In genomic region chr1:164452549-164452948, GRCh38 we compare ENCODE assay signal across 22 cellular contexts.
DNase-seq lines count a peak whose midpoint lies in the region; TF ChIP-seq lines count a peak whose summit lies in the region.
"Had no signal": no experiment of that assay in that cellular context is flagged by ENCODE, and none has a peak within 500 bp of the region (broad histone marks: within the 10 kb centered on the region; RNA-seq: fewer than 3 reads in every experiment).

No MANE protein-coding gene starts in this region.

- H3K4me1 ChIP-seq in mesendoderm (ENCODE audit: control insufficient read depth, low read depth, low read length), result no peaks in the 10 kb centered on the region
- H3K4me1 ChIP-seq: BE2C, Peyer's patch, SJSA1 had no signal

- no peak overlapping the region for H3K4ac ChIP-seq in mesendoderm (ENCODE audit: low read depth, low read length)

- no peak overlapping the region for H3K23ac ChIP-seq in mesendoderm (ENCODE audit: low read length)

- no peak overlapping the region for H2AK5ac ChIP-seq in mesendoderm (ENCODE audit: low read length)

- H3K9me3 Mint-ChIP-seq in endothelial cell (ENCODE audit: unreplicated experiment), result no peaks in the 10 kb centered on the region

- no peaks in the 10 kb centered on the region for H3K36me3 Mint-ChIP-seq in endothelial cell (ENCODE audit: low read depth, unreplicated experiment)

- CTCF ChIA-PET in HEK293T (lab: Yijun Ruan, JAX), result interaction anchor here (0.6 to 1.1 kb wide), 3 partner anchors 183 to 334 kb away, joined by 3 read pairs; no protein-coding TSS in a partner anchor

- H3K18ac ChIP-seq in mesendoderm (ENCODE audit: low read length), result peak overlapping the region; percentile 24

- H3K4me3 ChIP-seq in mesendoderm (ENCODE audit: low read length), result no peak overlapping the region
- H3K4me3 ChIP-seq: Peyer's patch, SJSA1 had no signal

- H3K4me1 Mint-ChIP-seq in endothelial cell (ENCODE audit: unreplicated experiment), result no peaks in the 10 kb centered on the region

- H3K79me1 ChIP-seq in mesendoderm (ENCODE audit: low read length), result no peaks in the 10 kb centered on the region

- H3K36me3 ChIP-seq in mesendoderm (ENCODE audit: control insufficient read depth, insufficient read depth, low read length), result no peaks in the 10 kb centered on the region
- H3K36me3 ChIP-seq: BE2C, Peyer's patch, SJSA1 had no signal

- no CpG with 5 or more reads among the region's 1 CpG for WGBS in mesendoderm (ENCODE audit: extremely low coverage, insufficient coverage, low lambda C conversion rate)

- H3K79me2 ChIP-seq in mesendoderm (ENCODE audit: control insufficient read depth, insufficient read depth, low read length), result no peaks in the 10 kb centered on the region

- H3K4me2 ChIP-seq in mesendoderm (ENCODE audit: low read length), result no peak overlapping the region

- H3K27ac ChIP-seq in mesendoderm (ENCODE audit: low read depth, low read length), result no peak overlapping the region
- H3K27ac ChIP-seq: Peyer's patch, SJSA1 had no signal

- H2BK15ac ChIP-seq in mesendoderm (replicated peaks; ENCODE audit: low read depth), result no peak overlapping the region

- no peak overlapping the region for H4K5ac ChIP-seq in mesendoderm (ENCODE audit: low read length)

- no peak overlapping the region for H3K9ac ChIP-seq in mesendoderm (ENCODE audit: low read length)

- peak; percentile 17 for DNase-seq in NCI-H748 (lab: John Stamatoyannopoulos, UW; ENCODE audit: unreplicated experiment)
- no peak for DNase-seq in NCI-H748 treated with DMSO at 0.1 percent for 48 hours (lab: John Stamatoyannopoulos, UW)
- DNase-seq in HEK293T (ENCODE audit: extremely low spot score), result peak; percentile 55
- DNase-seq in NCI-H345 treated with DMSO at 0.1 percent for 48 hours (lab: John Stamatoyannopoulos, UW; ENCODE audit: unreplicated experiment), result peak; percentile 79
- DNase-seq in mesendoderm, result no peak
- no peak for DNase-seq in NK-92 treated with Interleukin-12 subunit alpha and Interleukin-12 subunit beta, amount 100 ng/mL, for 24 hours (lab: John Stamatoyannopoulos, UW)
- DNase-seq in endothelial cell (ENCODE audit: low spot score), result no peak
- no peak for DNase-seq in NCI-H2171 treated with DMSO at 0.1 percent for 48 hours (lab: John Stamatoyannopoulos, UW)
- DNase-seq: BE2C, DMS 273 treated with DMSO at 0.1 percent for 48 hours, GDM1, GOT3, HCEC 1CT, Karpas-422, NCI-H146, NCI-H2171, NCI-H446 treated with DMSO at 0.1 percent for 48 hours, NCI-H774, Peyer's patch, T1000 had no signal

- no peak overlapping the region for H3K56ac ChIP-seq in mesendoderm (ENCODE audit: low read length)

- POLR2A ChIA-PET in HEK293T (lab: Yijun Ruan, JAX), result no interaction called here

- no peak overlapping the region for H3K27ac Mint-ChIP-seq in endothelial cell (ENCODE audit: unreplicated experiment)
- H3K27ac Mint-ChIP-seq: T-helper 1 cell treated with Interleukin-12 subunit alpha and Interleukin-12 subunit beta and Interleukin-4 antibody, amounts not matched to agents 30 μg/mL and 1 μg/mL, for 36 hours had no signal

- TF ChIP-seq CTCF in endothelial cell (IDR thresholded peaks at IDR 0.05; ENCODE audit: unreplicated experiment), result no peak

- H3K4me3 Mint-ChIP-seq in endothelial cell (ENCODE audit: unreplicated experiment), result no peak overlapping the region
- H3K4me3 Mint-ChIP-seq: T-helper 1 cell treated with Interleukin-12 subunit alpha and Interleukin-12 subunit beta and Interleukin-4 antibody, amounts not matched to agents 30 μg/mL and 1 μg/mL, for 36 hours had no signal

- no peak overlapping the region for H2BK120ac ChIP-seq in mesendoderm (ENCODE audit: low read depth, low read length)

- no peak overlapping the region for H4K8ac ChIP-seq in mesendoderm (ENCODE audit: low read depth, low read length)

- no peak overlapping the region for H2BK5ac ChIP-seq in mesendoderm (ENCODE audit: low read length)

- no peaks in the 10 kb centered on the region for H3K27me3 Mint-ChIP-seq in endothelial cell (ENCODE audit: unreplicated experiment)

- H3K27me3 ChIP-seq in mesendoderm (ENCODE audit: insufficient read depth, low read length, poor library complexity), result no peaks in the 10 kb centered on the region
- H3K27me3 ChIP-seq: BE2C, Peyer's patch, SJSA1 had no signal

TF ChIP-seq in HEK293T, 16 proteins besides CTCF, POLR2A, EP300 and RAD21:
- TF ChIP-seq CTBP1 (IDR thresholded peaks at IDR 0.05; ENCODE audit: borderline replicate concordance) (no peak), BHLHE40 (IDR thresholded peaks at IDR 0.05; ENCODE audit: borderline replicate concordance) (no peak), PKNOX1 (IDR thresholded peaks at IDR 0.05) (peak; percentile 45; the same call in 1 of the 2 replicates)

Comparison
In these comparisons a context has a peak if more than half of its experiments do, and no peak if none do; other contexts are left out.
1. DNase-seq: peak in NCI-H748 (single experiment), HEK293T (single experiment) and NCI-H345 treated with DMSO at 0.1 percent for 48 hours (single experiment); none in NCI-H748 treated with DMSO at 0.1 percent for 48 hours (single experiment), mesendoderm (single experiment), NK-92 treated with Interleukin-12 subunit alpha and Interleukin-12 subunit beta, amount 100 ng/mL, for 24 hours (single experiment), endothelial cell (single experiment) and NCI-H2171 treated with DMSO at 0.1 percent for 48 hours (single experiment).